22 cellular contexts compared by ENCODE assay signal in the genomic region with DNA sequence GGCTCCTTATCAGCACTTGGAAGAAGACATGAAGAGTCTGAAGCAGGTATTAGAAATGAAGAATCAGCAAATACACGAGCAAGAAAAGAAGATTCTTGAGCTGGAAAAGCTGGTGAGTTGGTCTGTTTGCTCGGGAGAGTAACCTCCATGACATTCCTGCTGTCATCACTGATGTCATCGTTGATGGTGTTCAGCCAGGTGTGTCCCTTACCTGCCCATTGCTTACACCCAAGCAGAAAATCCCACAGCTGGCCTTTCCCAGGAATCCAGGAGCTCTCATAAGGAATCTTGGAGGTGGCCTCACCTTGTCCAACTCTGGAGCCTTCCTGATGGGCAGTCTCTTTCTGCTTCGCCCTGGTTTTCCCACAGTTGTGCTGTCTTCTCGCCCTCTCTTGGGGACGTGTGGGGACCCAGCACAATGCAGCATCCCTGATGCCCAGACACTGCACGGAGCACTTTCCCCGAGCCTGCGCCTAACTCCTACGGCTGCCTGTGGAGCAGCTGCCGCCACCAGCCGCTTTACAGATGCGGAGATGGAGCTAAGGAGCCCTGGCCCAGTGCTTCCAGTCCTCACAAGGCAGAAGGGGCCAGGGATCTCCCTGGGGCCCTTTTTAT.
"Had no signal": no experiment of that assay in that cellular context is flagged by ENCODE, and none has a peak within 500 bp of the region (broad histone marks: within the 10 kb centered on the region; RNA-seq: fewer than 3 reads in every experiment).

No MANE protein-coding gene starts in this region.

- H3K9me3 ChIP-seq: esophagus squamous epithelium, gastroesophageal sphincter, sigmoid colon, stomach, thoracic aorta, transverse colon had no signal

- DNase-seq: effector memory CD8-positive, alpha-beta T cell; esophagus squamous epithelium; foreskin fibroblast; glutamatergic neuron; immature natural killer cell; kidney; left colon; left ventricle myocardium superior; mesendoderm; naive thymus-derived CD4-positive, alpha-beta T cell; nephron progenitor cell; sigmoid colon; stimulated activated CD4-positive, alpha-beta T cell treated with anti-CD3 and anti-CD28 coated beads, Interleukin-12 subunit alpha, Interleukin-12 subunit beta, amount 100 ng/mL, for 4 hours; stimulated activated naive CD4-positive, alpha-beta T cell; stomach; substantia nigra; transverse colon had no signal

- H3K27ac ChIP-seq: epithelial cell of prostate, esophagus squamous epithelium, gastroesophageal sphincter, sigmoid colon, skin epidermis, stomach, thoracic aorta, transverse colon had no signal

- H3K36me3 ChIP-seq: esophagus squamous epithelium, sigmoid colon, stomach, transverse colon had no signal

- ATAC-seq: effector memory CD8-positive, alpha-beta T cell; gastroesophageal sphincter; left colon; left ventricle myocardium superior; naive thymus-derived CD4-positive, alpha-beta T cell had no signal

- H3K4me3 ChIP-seq: esophagus squamous epithelium, gastroesophageal sphincter, lung, sigmoid colon, skin epidermis, stomach, thoracic aorta, transverse colon had no signal

- H3K27me3 ChIP-seq: gastroesophageal sphincter, sigmoid colon had no signal
